Comparison of ENCODE assay signal across 27 cellular contexts in genomic region chr7:124881981-124882380, GRCh38.
"Had no signal": no experiment of that assay in that cellular context is flagged by ENCODE, and none has a peak within 500 bp of the region (broad histone marks: within the 10 kb centered on the region; RNA-seq: fewer than 3 reads in every experiment).

No MANE protein-coding gene starts in this region.

- H3K27me3 ChIP-seq: cardiac muscle cell, SJCRH30 had no signal

- H3K9me3 Mint-ChIP-seq: activated CD4-positive, alpha-beta T cell treated with anti-CD3 and anti-CD28 coated beads, Interleukin-2, amount 10 ng/mL, durations not matched to agents 7 days and 5 days; activated naive CD4-positive, alpha-beta T cell treated with anti-CD3 and anti-CD28 coated beads for 36 hours; activated naive CD4-positive, alpha-beta T cell treated with anti-CD3 and anti-CD28 coated beads, Interleukin-2, amount 50 U/mL, for 72 hours; activated T-cell treated with anti-CD3 and anti-CD28 coated beads, Interleukin-2, amount 50 U/mL, for 4 hours; activated T-helper 1 cell treated with anti-CD3 and anti-CD28 coated beads, Interleukin-12 subunit alpha, Interleukin-12 subunit beta, Interleukin-2, Interleukin-4 antibody, amounts not matched to agents 30 ng/mL and 10 ng/mL and 1 ng/mL, durations not matched to agents 14 hours and 24 hours and 36 hours; central memory CD8-positive, alpha-beta T cell; T-helper 1 cell treated with Interleukin-12 subunit alpha and Interleukin-12 subunit beta and Interleukin-4 antibody, amounts not matched to agents 30 μg/mL and 1 μg/mL, for 36 hours; T-helper 2 cell treated with Interferon-gamma antibody and Interleukin-4, amounts not matched to agents 5 μg/mL and 100 μg/mL, for 36 hours had no signal

- H3K4me3 Mint-ChIP-seq: activated CD4-positive, alpha-beta T cell treated with anti-CD3 and anti-CD28 coated beads, Interleukin-2, amount 10 ng/mL, durations not matched to agents 7 days and 5 days; activated naive CD4-positive, alpha-beta T cell treated with anti-CD3 and anti-CD28 coated beads for 36 hours; activated T-cell treated with anti-CD3 and anti-CD28 coated beads, Interleukin-2, amount 50 U/mL, for 4 hours; activated T-helper 1 cell treated with anti-CD3 and anti-CD28 coated beads, Interleukin-12 subunit alpha, Interleukin-12 subunit beta, Interleukin-2, Interleukin-4 antibody, amounts not matched to agents 30 ng/mL and 10 ng/mL and 1 ng/mL, durations not matched to agents 14 hours and 24 hours and 36 hours; central memory CD8-positive, alpha-beta T cell; T-helper 1 cell treated with Interleukin-12 subunit alpha and Interleukin-12 subunit beta and Interleukin-4 antibody, amounts not matched to agents 30 μg/mL and 1 μg/mL, for 36 hours; T-helper 2 cell treated with Interferon-gamma antibody and Interleukin-4, amounts not matched to agents 5 μg/mL and 100 μg/mL, for 36 hours had no signal

- H3K4me1 ChIP-seq: SJCRH30 had no signal

- H3K9ac ChIP-seq: SK-N-SH had no signal

- H3K36me3 ChIP-seq: cardiac muscle cell had no signal

- H3K27me3 Mint-ChIP-seq: activated CD4-positive, alpha-beta T cell treated with anti-CD3 and anti-CD28 coated beads, Interleukin-2, amount 10 ng/mL, durations not matched to agents 7 days and 5 days; central memory CD8-positive, alpha-beta T cell had no signal

- H3K27ac Mint-ChIP-seq: activated CD4-positive, alpha-beta T cell treated with anti-CD3 and anti-CD28 coated beads, Interleukin-2, amount 10 ng/mL, durations not matched to agents 7 days and 5 days; activated naive CD4-positive, alpha-beta T cell treated with anti-CD3 and anti-CD28 coated beads for 36 hours; activated naive CD4-positive, alpha-beta T cell treated with anti-CD3 and anti-CD28 coated beads, Interleukin-2, amount 50 U/mL, for 72 hours; activated T-helper 1 cell treated with anti-CD3 and anti-CD28 coated beads, Interleukin-12 subunit alpha, Interleukin-12 subunit beta, Interleukin-2, Interleukin-4 antibody, amounts not matched to agents 30 ng/mL and 10 ng/mL and 1 ng/mL, durations not matched to agents 14 hours and 24 hours and 36 hours; T-helper 1 cell treated with Interleukin-12 subunit alpha and Interleukin-12 subunit beta and Interleukin-4 antibody, amounts not matched to agents 30 μg/mL and 1 μg/mL, for 36 hours; T-helper 2 cell treated with Interferon-gamma antibody and Interleukin-4, amounts not matched to agents 5 μg/mL and 100 μg/mL, for 36 hours had no signal

- ATAC-seq: activated naive CD4-positive, alpha-beta T cell treated with anti-CD3 and anti-CD28 coated beads, Interleukin-2, amount 50 U/mL, for 72 hours; activated T-cell treated with anti-CD3 and anti-CD28 coated beads, Interleukin-2, amount 50 U/mL, for 4 hours had no signal

- H3K4me3 ChIP-seq: cardiac muscle cell, SJCRH30 had no signal

- H3K27ac ChIP-seq: cardiac muscle cell, SJCRH30 had no signal

- H3K4me1 Mint-ChIP-seq: activated CD4-positive, alpha-beta T cell treated with anti-CD3 and anti-CD28 coated beads, Interleukin-2, amount 10 ng/mL, durations not matched to agents 7 days and 5 days; central memory CD8-positive, alpha-beta T cell had no signal

- H3K4me2 ChIP-seq: SK-N-SH had no signal

- H3K9me3 ChIP-seq: SJCRH30, SK-N-SH had no signal

- DNase-seq: activated CD4-positive, alpha-beta T cell treated with anti-CD3 and anti-CD28 coated beads, Interleukin-2, amount 10 ng/mL, durations not matched to agents 7 days and 5 days; activated CD4-positive, alpha-beta T cell treated with anti-CD3 and anti-CD28 coated beads, Interleukin-2, amount 50 U/mL, for 48 hours; activated CD8-positive, alpha-beta memory T cell treated with anti-CD3 and anti-CD28 coated beads, Interleukin-2, amount 50 U/mL, for 4 hours; activated gamma-delta T cell treated with Interleukin-2 at 50 U/mL for 16 hours; activated naive CD4-positive, alpha-beta T cell treated with anti-CD3 and anti-CD28 coated beads for 36 hours; activated T-cell treated with anti-CD3 and anti-CD28 coated beads for 4 hours; activated T-cell treated with anti-CD3 and anti-CD28 coated beads, Interleukin-2, amount 50 U/mL, for 4 hours; amniotic stem cell; aorta; NCI-H1048; NCI-H1105 treated with DMSO at 0.1 percent for 48 hours; NCI-H1436; NCI-H1694; NCI-H2029; NCI-H345; NCI-H524 treated with DMSO at 0.1 percent for 48 hours; NCI-H748 treated with DMSO at 0.1 percent for 48 hours; NK-92 treated with Interleukin-12 subunit alpha and Interleukin-12 subunit beta, amount 100 ng/mL, for 24 hours; SHP77; SJCRH30; SK-N-SH had no signal
